Comparison of ENCODE assay signal across 5 cellular contexts in the genomic region with DNA sequence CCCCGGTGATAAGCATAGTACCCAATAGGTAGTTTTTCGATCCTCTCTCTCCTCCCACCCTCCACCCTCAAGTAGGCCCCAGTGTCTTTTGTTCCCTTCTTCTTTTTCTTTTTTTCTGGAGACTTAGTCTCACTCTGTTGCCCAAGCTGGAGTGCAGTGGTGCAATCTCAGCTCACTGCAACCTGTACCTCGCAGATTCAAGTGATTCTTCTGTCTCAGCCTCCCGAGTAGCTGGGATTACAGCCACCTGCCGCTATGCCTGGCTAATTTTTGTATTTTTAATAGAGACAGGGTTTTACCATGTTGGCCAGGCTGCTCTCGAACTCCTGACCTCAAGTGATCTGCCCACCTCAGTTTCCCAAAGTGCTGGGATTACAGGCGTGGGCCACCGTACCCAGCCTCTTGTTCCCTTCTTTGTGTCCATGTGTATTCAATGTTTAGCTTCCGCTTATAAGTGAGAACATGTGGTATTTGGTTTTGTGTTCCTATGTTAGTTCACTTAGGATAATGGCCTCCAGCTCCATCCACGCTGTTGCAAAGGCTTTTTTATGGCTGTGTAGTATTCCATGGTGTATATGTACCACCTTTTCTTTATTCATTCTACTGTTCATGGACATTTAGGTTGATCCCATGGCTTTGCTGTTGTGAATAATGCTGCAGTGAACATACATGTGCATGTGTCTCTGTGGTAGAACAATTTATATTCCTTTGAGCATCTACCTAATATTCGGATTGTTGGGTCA.
A peak's percentile ranks its signal among the peaks of the same experiment; 100 is the strongest.
DNase-seq lines count a peak whose midpoint lies in the region; FAIRE-seq and TF ChIP-seq lines count a peak whose summit lies in the region.
"Not testable (repeated sequence)": the region's sequence is repeated elsewhere in the genome, so short reads cannot be mapped to it uniquely, and the experiment has no call there.

No MANE protein-coding gene starts in this region.

- not testable (repeated sequence) for H3K36me3 ChIP-seq in HEK293 (ENCODE audit: control insufficient read depth in 2 of 2, insufficient read depth in 1 of 2, low read length in 2 of 2); kidney (ENCODE audit: control insufficient read depth in 1 of 2, insufficient read depth in 2 of 2, low read length in 2 of 2); thyroid gland

- not testable (repeated sequence) for H3K4me3 ChIP-seq in HEK293 (ENCODE audit: low read depth, low read length); kidney (ENCODE audit: low read length in 2 of 2); thyroid gland (replicated peaks in 1 of 3)

- H3K27me3 Mint-ChIP-seq in chondrocyte (ENCODE audit: low read depth), result not testable (repeated sequence)

- not testable (repeated sequence) for H3K27me3 ChIP-seq in thyroid gland

- not testable (repeated sequence) for H3K27ac Mint-ChIP-seq in chondrocyte (ENCODE audit: unreplicated experiment)

- H3K4me3 Mint-ChIP-seq in chondrocyte (ENCODE audit: unreplicated experiment), result not testable (repeated sequence)

- H3K4me1 ChIP-seq in HEK293 (ENCODE audit: control insufficient read depth, insufficient read depth, low read length); kidney (ENCODE audit: control insufficient read depth in 1 of 2, insufficient read depth in 1 of 2, low read depth in 1 of 2, low read length in 2 of 2): not testable (repeated sequence)
- peaks cover 25 to 28% of the 10 kb centered on the region in 2 donors for H3K4me1 ChIP-seq in thyroid gland

- TF ChIP-seq CTCF in HEK293 (tag by site-specific recombination; IDR thresholded peaks at IDR 0.05); chondrocyte (IDR thresholded peaks at IDR 0.05); kidney (IDR thresholded peaks at IDR 0.05; ENCODE audit: borderline replicate concordance, extremely low read depth, insufficient read depth); thyroid gland (IDR thresholded peaks at IDR 0.05): not testable (repeated sequence)

- DNase-seq in amniotic epithelial cell (ENCODE audit: low read depth), result peak; percentile 33
- peak; percentile 8 for DNase-seq in chondrocyte (ENCODE audit: low spot score)
- DNase-seq in kidney, result peak; percentile 3
- DNase-seq in thyroid gland, result peak; percentile 75 to 77

- intact Hi-C loops in kidney (cut with DNase I); thyroid gland (cut with DNase I): not testable (repeated sequence)

- POLR2A ChIA-PET in HEK293 (lab: Yijun Ruan, JAX), result not testable (repeated sequence)

- CTCF ChIA-PET in HEK293 (lab: Yijun Ruan, JAX), result interaction anchor here (0.6 to 3.0 kb wide), 2 partner anchors 19 to 60 kb away, joined by 3 to 14 read pairs; no protein-coding TSS in a partner anchor

- H3K9ac ChIP-seq in kidney (ENCODE audit: low read length in 2 of 2), result not testable (repeated sequence)

- not testable (repeated sequence) for H3K27ac ChIP-seq in HEK293 (ENCODE audit: extremely low read depth, low read depth, low read length); kidney (ENCODE audit: low read depth in 2 of 2, low read length in 2 of 2)
- H3K27ac ChIP-seq in thyroid gland, result peak overlapping the region; percentile 37 to 64 (median 61)

- TF ChIP-seq POLR2A in thyroid gland (IDR thresholded peaks at IDR 0.05), result not testable (repeated sequence)

- 57 to 61% methylated on average over 11 of the region's 11 CpGs for WGBS in thyroid gland, 2 donors

- H3K9me3 ChIP-seq in HEK293 (ENCODE audit: control insufficient read depth, insufficient read depth, low read depth, low read length); kidney (ENCODE audit: control insufficient read depth in 1 of 2, low read length in 2 of 2); thyroid gland: not testable (repeated sequence)

- H3K9me3 Mint-ChIP-seq in chondrocyte (ENCODE audit: low read depth), result not testable (repeated sequence)

- peaks cover 13% of the 10 kb centered on the region for H3K36me3 Mint-ChIP-seq in chondrocyte (ENCODE audit: low read depth)

- H3K4me1 Mint-ChIP-seq in chondrocyte (ENCODE audit: low read depth), result not testable (repeated sequence)

- FAIRE-seq in kidney (lab: Jason Lieb, UNC), result not testable (repeated sequence)

TF ChIP-seq in HEK293, 187 proteins besides CTCF, POLR2A, EP300 and RAD21:
- peak; percentile 82 for TF ChIP-seq ZNF146 (tag by site-specific recombination; IDR thresholded peaks at IDR 0.05)
TF ChIP-seq in HEK293: peak in this region for 1; not testable (repeated sequence) for 186.

Comparison
In these comparisons a context has a peak if more than half of its experiments do, and no peak if none do; other contexts are left out.
1. DNase-seq: peak in every context shown above with its lines; median percentile 76 in thyroid gland; 33 in amniotic epithelial cell; 8 in chondrocyte; 3 in kidney.